14 cellular contexts compared by ENCODE assay signal in genomic region chr4:165383757-165384156, GRCh38. TPM values are rescaled to one million over a fixed set of nuclear protein-coding genes. Genes with fewer than 3 reads are reported as not detected.
DNase-seq lines count a peak whose midpoint lies in the region; ATAC-seq lines count a peak whose summit lies in the region.
"Had no signal": no experiment of that assay in that cellular context is flagged by ENCODE, and none has a peak within 500 bp of the region (broad histone marks: within the 10 kb centered on the region; RNA-seq: fewer than 3 reads in every experiment).

No MANE protein-coding gene starts in this region.

- in situ Hi-C loops in G401 (cut with HindIII; ENCODE audit: low sequenced_read_pairs), result no loop called here

- no peak overlapping the region for H3K23ac ChIP-seq in mesendoderm (ENCODE audit: low read length)

- H3K79me2 ChIP-seq in mesendoderm (ENCODE audit: control insufficient read depth, insufficient read depth, low read length), result no peaks in the 10 kb centered on the region

- no peaks in the 10 kb centered on the region for H3K27me3 ChIP-seq in mesendoderm (ENCODE audit: insufficient read depth, low read length, poor library complexity)
- H3K27me3 ChIP-seq: BLaER1 had no signal

- H4K8ac ChIP-seq in mesendoderm (ENCODE audit: low read depth, low read length), result no peak overlapping the region

- DNase-seq in G401 (ENCODE audit: low spot score) (peak; percentile 76), NCI-H2171 treated with DMSO at 0.1 percent for 48 hours (lab: John Stamatoyannopoulos, UW) (peak; percentile 85), caudate nucleus (lab: John Stamatoyannopoulos, UW) (peak in 1 of 61 donors; percentile 51), mesendoderm (peak; percentile 88), iPS-NIHi11 (ENCODE audit: low spot score) (no peak), nucleus accumbens (lab: John Stamatoyannopoulos, UW) (no peak), UCSD-AML1 (lab: John Stamatoyannopoulos, UW; ENCODE audit: unreplicated experiment) (no peak)
- DNase-seq: foreskin melanocyte, NCI-H1092 had no signal

- H3K4me3 ChIP-seq in mesendoderm (ENCODE audit: low read length), result no peak overlapping the region
- H3K4me3 ChIP-seq: BLaER1, lung had no signal

- H3K4me1 ChIP-seq in mesendoderm (ENCODE audit: control insufficient read depth, low read depth, low read length), result peaks cover 4% of the 10 kb centered on the region
- H3K4me1 ChIP-seq: BLaER1 had no signal

- no peak for ATAC-seq in HG02938 (IDR thresholded peaks at IDR 0.05; ENCODE audit: unreplicated experiment)
- ATAC-seq: sciatic nerve had no signal

- H3K4ac ChIP-seq in mesendoderm (ENCODE audit: low read depth, low read length), result no peak overlapping the region

- H3K56ac ChIP-seq in mesendoderm (ENCODE audit: low read length), result no peak overlapping the region

- no peaks in the 10 kb centered on the region for H3K36me3 ChIP-seq in mesendoderm (ENCODE audit: control insufficient read depth, insufficient read depth, low read length)
- H3K36me3 ChIP-seq: BLaER1 had no signal

- no peak overlapping the region for H2AK5ac ChIP-seq in mesendoderm (ENCODE audit: low read length)

- H2BK15ac ChIP-seq in mesendoderm (replicated peaks; ENCODE audit: low read depth), result no peak overlapping the region

- H3K79me1 ChIP-seq in mesendoderm (ENCODE audit: low read length), result no peaks in the 10 kb centered on the region

- no peak overlapping the region for H4K5ac ChIP-seq in mesendoderm (ENCODE audit: low read length)

- no peak overlapping the region for H3K18ac ChIP-seq in mesendoderm (ENCODE audit: low read length)

- H2BK5ac ChIP-seq in mesendoderm (ENCODE audit: low read length), result no peak overlapping the region

- H3K27ac ChIP-seq in caudate nucleus (ENCODE audit: low read depth, low read length), result peak overlapping the region; percentile 27
- H3K27ac ChIP-seq in mesendoderm (ENCODE audit: low read depth, low read length), result no peak overlapping the region
- H3K27ac ChIP-seq: BLaER1 had no signal

- WGBS in mesendoderm (ENCODE audit: extremely low coverage, insufficient coverage, low lambda C conversion rate), result 100% methylated on average over 1 of the region's 7 CpGs

- H3K9ac ChIP-seq in mesendoderm (ENCODE audit: low read length), result no peak overlapping the region
- H3K9ac ChIP-seq: BLaER1 had no signal

- no peak overlapping the region for H3K4me2 ChIP-seq in mesendoderm (ENCODE audit: low read length)
- H3K4me2 ChIP-seq: BLaER1 had no signal

- H2BK120ac ChIP-seq in mesendoderm (ENCODE audit: low read depth, low read length), result no peak overlapping the region

RNA-seq across cellular contexts. Expression of gene CPE, which starts 4.9 kb away (rescaled TPM):
- 14.6 and 44.4 TPM in 2 replicates for total RNA-seq in G401 (2014; rRNA removed; shearing (Covaris generic))
- 8.8 TPM for polyA plus RNA-seq in mesendoderm (2013, experiment 1 of 2)
- polyA plus RNA-seq in mesendoderm (2013, experiment 2 of 2), result 8.6 TPM
- total RNA-seq: HT-29 had no signal

RNA-seq across cellular contexts. Expression of gene MSMO1, which starts 56.3 kb away (rescaled TPM):
- 52.2 and 66.8 TPM in 2 replicates for total RNA-seq in G401 (2014; rRNA removed; shearing (Covaris generic))
- 129 TPM for polyA plus RNA-seq in mesendoderm (2013, experiment 1 of 2)
- polyA plus RNA-seq in mesendoderm (2013, experiment 2 of 2), result 138 TPM

Comparison
In these comparisons a context has a peak if more than half of its experiments do, and no peak if none do; other contexts are left out.
1. DNase-seq: peak in G401 (single experiment), NCI-H2171 treated with DMSO at 0.1 percent for 48 hours (single experiment) and mesendoderm (single experiment); none in iPS-NIHi11 (single experiment), nucleus accumbens (0 of 56) and UCSD-AML1 (single experiment).